1 cellular context compared by ENCODE assay signal in the genomic region with DNA sequence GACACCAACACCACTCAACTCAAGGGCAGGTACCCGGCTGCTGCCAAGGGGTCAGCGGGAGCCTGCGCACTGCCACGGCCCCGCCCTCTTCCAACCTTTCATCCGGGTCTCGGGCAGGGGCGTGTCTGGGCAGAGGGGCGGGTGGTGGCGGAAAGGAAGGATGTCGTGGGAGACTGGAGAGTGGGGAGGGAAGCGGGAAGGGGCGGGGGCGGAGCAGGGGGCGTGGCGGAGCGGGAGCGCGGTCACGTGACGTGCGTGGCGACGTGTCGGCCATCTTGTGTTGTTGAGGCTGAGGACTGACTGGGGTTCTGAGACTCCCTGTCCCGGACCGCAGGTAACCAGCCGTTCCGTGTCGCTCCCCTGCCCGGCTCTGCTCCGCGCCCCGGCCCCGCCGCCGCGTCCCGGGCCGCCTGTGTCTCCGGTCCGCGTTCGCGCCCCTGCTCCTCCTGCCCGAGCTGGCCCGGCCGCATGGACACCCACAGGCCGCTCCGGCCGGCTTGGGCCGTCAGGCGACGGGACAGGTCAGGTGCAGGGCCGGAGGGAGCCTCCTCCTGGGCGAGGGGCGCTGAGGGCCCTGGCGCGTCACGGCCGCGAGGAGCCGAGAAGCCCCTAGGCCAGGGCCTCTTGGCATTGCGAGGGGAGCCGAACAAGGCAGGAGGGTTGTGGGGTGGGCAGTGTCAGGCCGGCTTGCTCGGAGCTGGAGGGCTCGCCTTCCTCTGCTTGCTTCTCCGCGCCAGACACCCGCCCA.
TF ChIP-seq lines count a peak whose summit lies in the region.

A gene with protein sequence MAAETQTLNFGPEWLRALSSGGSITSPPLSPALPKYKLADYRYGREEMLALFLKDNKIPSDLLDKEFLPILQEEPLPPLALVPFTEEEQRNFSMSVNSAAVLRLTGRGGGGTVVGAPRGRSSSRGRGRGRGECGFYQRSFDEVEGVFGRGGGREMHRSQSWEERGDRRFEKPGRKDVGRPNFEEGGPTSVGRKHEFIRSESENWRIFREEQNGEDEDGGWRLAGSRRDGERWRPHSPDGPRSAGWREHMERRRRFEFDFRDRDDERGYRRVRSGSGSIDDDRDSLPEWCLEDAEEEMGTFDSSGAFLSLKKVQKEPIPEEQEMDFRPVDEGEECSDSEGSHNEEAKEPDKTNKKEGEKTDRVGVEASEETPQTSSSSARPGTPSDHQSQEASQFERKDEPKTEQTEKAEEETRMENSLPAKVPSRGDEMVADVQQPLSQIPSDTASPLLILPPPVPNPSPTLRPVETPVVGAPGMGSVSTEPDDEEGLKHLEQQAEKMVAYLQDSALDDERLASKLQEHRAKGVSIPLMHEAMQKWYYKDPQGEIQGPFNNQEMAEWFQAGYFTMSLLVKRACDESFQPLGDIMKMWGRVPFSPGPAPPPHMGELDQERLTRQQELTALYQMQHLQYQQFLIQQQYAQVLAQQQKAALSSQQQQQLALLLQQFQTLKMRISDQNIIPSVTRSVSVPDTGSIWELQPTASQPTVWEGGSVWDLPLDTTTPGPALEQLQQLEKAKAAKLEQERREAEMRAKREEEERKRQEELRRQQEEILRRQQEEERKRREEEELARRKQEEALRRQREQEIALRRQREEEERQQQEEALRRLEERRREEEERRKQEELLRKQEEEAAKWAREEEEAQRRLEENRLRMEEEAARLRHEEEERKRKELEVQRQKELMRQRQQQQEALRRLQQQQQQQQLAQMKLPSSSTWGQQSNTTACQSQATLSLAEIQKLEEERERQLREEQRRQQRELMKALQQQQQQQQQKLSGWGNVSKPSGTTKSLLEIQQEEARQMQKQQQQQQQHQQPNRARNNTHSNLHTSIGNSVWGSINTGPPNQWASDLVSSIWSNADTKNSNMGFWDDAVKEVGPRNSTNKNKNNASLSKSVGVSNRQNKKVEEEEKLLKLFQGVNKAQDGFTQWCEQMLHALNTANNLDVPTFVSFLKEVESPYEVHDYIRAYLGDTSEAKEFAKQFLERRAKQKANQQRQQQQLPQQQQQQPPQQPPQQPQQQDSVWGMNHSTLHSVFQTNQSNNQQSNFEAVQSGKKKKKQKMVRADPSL (N-terminal part only) (plus strand): TSS at position 273 of the 748 bp plus-strand sequence. CDS start 37,867 bp downstream, outside the sequence.

TF ChIP-seq in HepG2, 621 proteins besides CTCF, POLR2A, EP300 and RAD21 (continued from another document and continues in another):
- TF ChIP-seq, protein P1, sequence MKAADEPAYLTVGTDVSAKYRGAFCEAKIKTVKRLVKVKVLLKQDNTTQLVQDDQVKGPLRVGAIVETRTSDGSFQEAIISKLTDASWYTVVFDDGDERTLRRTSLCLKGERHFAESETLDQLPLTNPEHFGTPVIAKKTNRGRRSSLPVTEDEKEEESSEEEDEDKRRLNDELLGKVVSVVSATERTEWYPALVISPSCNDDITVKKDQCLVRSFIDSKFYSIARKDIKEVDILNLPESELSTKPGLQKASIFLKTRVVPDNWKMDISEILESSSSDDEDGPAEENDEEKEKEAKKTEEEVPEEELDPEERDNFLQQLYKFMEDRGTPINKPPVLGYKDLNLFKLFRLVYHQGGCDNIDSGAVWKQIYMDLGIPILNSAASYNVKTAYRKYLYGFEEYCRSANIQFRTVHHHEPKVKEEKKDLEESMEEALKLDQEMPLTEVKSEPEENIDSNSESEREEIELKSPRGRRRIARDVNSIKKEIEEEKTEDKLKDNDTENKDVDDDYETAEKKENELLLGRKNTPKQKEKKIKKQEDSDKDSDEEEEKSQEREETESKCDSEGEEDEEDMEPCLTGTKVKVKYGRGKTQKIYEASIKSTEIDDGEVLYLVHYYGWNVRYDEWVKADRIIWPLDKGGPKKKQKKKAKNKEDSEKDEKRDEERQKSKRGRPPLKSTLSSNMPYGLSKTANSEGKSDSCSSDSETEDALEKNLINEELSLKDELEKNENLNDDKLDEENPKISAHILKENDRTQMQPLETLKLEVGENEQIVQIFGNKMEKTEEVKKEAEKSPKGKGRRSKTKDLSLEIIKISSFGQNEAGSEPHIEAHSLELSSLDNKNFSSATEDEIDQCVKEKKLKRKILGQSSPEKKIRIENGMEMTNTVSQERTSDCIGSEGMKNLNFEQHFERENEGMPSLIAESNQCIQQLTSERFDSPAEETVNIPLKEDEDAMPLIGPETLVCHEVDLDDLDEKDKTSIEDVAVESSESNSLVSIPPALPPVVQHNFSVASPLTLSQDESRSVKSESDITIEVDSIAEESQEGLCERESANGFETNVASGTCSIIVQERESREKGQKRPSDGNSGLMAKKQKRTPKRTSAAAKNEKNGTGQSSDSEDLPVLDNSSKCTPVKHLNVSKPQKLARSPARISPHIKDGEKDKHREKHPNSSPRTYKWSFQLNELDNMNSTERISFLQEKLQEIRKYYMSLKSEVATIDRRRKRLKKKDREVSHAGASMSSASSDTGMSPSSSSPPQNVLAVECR (CRISPR knock-in tag; IDR thresholded peaks at IDR 0.05; ENCODE audit: borderline replicate concordance), result peak; percentile 96; the same call in 1 of the 2 replicates
- TF ChIP-seq TMF1 (CRISPR knock-in tag; IDR thresholded peaks at IDR 0.05; ENCODE audit: low read depth) (peak; percentile 94; the same call in 1 of the 2 replicates), ZNF577 (CRISPR knock-in tag; IDR thresholded peaks at IDR 0.05; ENCODE audit: borderline replicate concordance, low read depth) (no peak), ELF3 (CRISPR knock-in tag; IDR thresholded peaks at IDR 0.05) (peak; percentile 40; the same call in 1 of the 2 replicates), ZNF552 (CRISPR knock-in tag; IDR thresholded peaks at IDR 0.05; ENCODE audit: borderline replicate concordance) (0 out of 2 replicates have a peak, but pooled peaks have one; percentile 71), ZMYM4 (CRISPR knock-in tag; IDR thresholded peaks at IDR 0.05) (peak; percentile 78), ZEB1 (IDR thresholded peaks at IDR 0.05; ENCODE audit: insufficient replicate concordance, low read depth) (no peak), GABPB1 (CRISPR knock-in tag; IDR thresholded peaks at IDR 0.05) (peak; percentile 79), SIX4 (CRISPR knock-in tag; IDR thresholded peaks at IDR 0.05) (no peak; the same call in 1 of the 2 replicates), ZNF547 (CRISPR knock-in tag; IDR thresholded peaks at IDR 0.05) (peak; percentile 97), MBNL3 (CRISPR knock-in tag; conservative IDR thresholded peaks at IDR 0.05) (no peak), ZNF337 (CRISPR knock-in tag; IDR thresholded peaks at IDR 0.05; ENCODE audit: borderline replicate concordance, low read depth) (no peak), ZNF12 (CRISPR knock-in tag; IDR thresholded peaks at IDR 0.05) (no peak), ZBTB7B (CRISPR knock-in tag; IDR thresholded peaks at IDR 0.05) (no peak; the same call in none of the 2 replicates), ZNF619 (CRISPR knock-in tag; IDR thresholded peaks at IDR 0.05) (no peak), ZNF546 (CRISPR knock-in tag; conservative IDR thresholded peaks at IDR 0.05) (peak; percentile 92; the same call in 1 of the 2 replicates), ZNF703 (CRISPR knock-in tag; IDR thresholded peaks at IDR 0.05; ENCODE audit: borderline replicate concordance) (no peak), GLI4 (CRISPR knock-in tag; IDR thresholded peaks at IDR 0.05; ENCODE audit: borderline replicate concordance) (peak; percentile 95; the same call in 1 of the 2 replicates), SNAI1 (CRISPR knock-in tag; IDR thresholded peaks at IDR 0.05; ENCODE audit: borderline replicate concordance) (no peak), ZNF672 (CRISPR knock-in tag; IDR thresholded peaks at IDR 0.05) (no peak; the same call in 1 of the 2 replicates), ZNF253 (CRISPR knock-in tag; IDR thresholded peaks at IDR 0.05; ENCODE audit: borderline replicate concordance) (peak; percentile 83), ZNF850 (CRISPR knock-in tag; conservative IDR thresholded peaks at IDR 0.05) (peak; percentile 80; the same call in 1 of the 2 replicates), ZNF230 (CRISPR knock-in tag; IDR thresholded peaks at IDR 0.05) (no peak; the same call in 1 of the 2 replicates), DNMT3B (CRISPR knock-in tag; conservative IDR thresholded peaks at IDR 0.05) (no peak), SALL1 (CRISPR knock-in tag; IDR thresholded peaks at IDR 0.05) (peak; percentile 72)
- TF ChIP-seq, protein P2, sequence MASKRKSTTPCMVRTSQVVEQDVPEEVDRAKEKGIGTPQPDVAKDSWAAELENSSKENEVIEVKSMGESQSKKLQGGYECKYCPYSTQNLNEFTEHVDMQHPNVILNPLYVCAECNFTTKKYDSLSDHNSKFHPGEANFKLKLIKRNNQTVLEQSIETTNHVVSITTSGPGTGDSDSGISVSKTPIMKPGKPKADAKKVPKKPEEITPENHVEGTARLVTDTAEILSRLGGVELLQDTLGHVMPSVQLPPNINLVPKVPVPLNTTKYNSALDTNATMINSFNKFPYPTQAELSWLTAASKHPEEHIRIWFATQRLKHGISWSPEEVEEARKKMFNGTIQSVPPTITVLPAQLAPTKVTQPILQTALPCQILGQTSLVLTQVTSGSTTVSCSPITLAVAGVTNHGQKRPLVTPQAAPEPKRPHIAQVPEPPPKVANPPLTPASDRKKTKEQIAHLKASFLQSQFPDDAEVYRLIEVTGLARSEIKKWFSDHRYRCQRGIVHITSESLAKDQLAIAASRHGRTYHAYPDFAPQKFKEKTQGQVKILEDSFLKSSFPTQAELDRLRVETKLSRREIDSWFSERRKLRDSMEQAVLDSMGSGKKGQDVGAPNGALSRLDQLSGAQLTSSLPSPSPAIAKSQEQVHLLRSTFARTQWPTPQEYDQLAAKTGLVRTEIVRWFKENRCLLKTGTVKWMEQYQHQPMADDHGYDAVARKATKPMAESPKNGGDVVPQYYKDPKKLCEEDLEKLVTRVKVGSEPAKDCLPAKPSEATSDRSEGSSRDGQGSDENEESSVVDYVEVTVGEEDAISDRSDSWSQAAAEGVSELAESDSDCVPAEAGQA (IDR thresholded peaks at IDR 0.05; ENCODE audit: low read depth), result peak; percentile 87
- TF ChIP-seq, protein P2 (CRISPR knock-in tag; IDR thresholded peaks at IDR 0.05; ENCODE audit: borderline replicate concordance), result no peak
- TF ChIP-seq, protein P3, sequence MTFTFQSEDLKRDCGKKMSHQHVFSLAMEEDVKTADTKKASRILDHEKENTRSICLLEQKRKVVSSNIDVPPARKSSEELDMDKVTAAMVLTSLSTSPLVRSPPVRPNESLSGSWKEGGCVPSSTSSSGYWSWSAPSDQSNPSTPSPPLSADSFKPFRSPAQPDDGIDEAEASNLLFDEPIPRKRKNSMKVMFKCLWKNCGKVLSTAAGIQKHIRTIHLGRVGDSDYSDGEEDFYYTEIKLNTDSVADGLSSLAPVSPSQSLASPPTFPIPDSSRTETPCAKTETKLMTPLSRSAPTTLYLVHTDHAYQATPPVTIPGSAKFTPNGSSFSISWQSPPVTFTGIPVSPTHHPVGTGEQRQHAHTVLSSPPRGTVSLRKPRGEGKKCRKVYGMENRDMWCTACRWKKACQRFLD (CRISPR knock-in tag; IDR thresholded peaks at IDR 0.05; ENCODE audit: borderline replicate concordance), result peak; percentile 76; the same call in 1 of the 2 replicates
- TF ChIP-seq, protein P4, sequence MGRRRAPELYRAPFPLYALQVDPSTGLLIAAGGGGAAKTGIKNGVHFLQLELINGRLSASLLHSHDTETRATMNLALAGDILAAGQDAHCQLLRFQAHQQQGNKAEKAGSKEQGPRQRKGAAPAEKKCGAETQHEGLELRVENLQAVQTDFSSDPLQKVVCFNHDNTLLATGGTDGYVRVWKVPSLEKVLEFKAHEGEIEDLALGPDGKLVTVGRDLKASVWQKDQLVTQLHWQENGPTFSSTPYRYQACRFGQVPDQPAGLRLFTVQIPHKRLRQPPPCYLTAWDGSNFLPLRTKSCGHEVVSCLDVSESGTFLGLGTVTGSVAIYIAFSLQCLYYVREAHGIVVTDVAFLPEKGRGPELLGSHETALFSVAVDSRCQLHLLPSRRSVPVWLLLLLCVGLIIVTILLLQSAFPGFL (CRISPR knock-in tag; IDR thresholded peaks at IDR 0.05), result no peak
- TF ChIP-seq, protein P5, sequence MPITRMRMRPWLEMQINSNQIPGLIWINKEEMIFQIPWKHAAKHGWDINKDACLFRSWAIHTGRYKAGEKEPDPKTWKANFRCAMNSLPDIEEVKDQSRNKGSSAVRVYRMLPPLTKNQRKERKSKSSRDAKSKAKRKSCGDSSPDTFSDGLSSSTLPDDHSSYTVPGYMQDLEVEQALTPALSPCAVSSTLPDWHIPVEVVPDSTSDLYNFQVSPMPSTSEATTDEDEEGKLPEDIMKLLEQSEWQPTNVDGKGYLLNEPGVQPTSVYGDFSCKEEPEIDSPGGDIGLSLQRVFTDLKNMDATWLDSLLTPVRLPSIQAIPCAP (CRISPR knock-in tag; IDR thresholded peaks at IDR 0.05; ENCODE audit: low read depth), result peak; percentile 74
- TF ChIP-seq, protein P6, sequence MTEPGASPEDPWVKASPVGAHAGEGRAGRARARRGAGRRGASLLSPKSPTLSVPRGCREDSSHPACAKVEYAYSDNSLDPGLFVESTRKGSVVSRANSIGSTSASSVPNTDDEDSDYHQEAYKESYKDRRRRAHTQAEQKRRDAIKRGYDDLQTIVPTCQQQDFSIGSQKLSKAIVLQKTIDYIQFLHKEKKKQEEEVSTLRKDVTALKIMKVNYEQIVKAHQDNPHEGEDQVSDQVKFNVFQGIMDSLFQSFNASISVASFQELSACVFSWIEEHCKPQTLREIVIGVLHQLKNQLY (CRISPR knock-in tag; IDR thresholded peaks at IDR 0.05), result 0 out of 2 replicates have a peak, but pooled peaks have one; percentile 1
- TF ChIP-seq, protein P7, sequence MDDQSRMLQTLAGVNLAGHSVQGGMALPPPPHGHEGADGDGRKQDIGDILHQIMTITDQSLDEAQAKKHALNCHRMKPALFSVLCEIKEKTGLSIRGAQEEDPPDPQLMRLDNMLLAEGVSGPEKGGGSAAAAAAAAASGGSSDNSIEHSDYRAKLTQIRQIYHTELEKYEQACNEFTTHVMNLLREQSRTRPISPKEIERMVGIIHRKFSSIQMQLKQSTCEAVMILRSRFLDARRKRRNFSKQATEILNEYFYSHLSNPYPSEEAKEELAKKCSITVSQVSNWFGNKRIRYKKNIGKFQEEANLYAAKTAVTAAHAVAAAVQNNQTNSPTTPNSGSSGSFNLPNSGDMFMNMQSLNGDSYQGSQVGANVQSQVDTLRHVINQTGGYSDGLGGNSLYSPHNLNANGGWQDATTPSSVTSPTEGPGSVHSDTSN (CRISPR knock-in tag; IDR thresholded peaks at IDR 0.05; ENCODE audit: borderline replicate concordance), result no peak
- TF ChIP-seq, protein P8, sequence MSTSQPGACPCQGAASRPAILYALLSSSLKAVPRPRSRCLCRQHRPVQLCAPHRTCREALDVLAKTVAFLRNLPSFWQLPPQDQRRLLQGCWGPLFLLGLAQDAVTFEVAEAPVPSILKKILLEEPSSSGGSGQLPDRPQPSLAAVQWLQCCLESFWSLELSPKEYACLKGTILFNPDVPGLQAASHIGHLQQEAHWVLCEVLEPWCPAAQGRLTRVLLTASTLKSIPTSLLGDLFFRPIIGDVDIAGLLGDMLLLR (CRISPR knock-in tag; IDR thresholded peaks at IDR 0.05), result peak; percentile 97; the same call in 1 of the 2 replicates
